ENCODE assay signal across 11 cellular contexts in the genomic region with DNA sequence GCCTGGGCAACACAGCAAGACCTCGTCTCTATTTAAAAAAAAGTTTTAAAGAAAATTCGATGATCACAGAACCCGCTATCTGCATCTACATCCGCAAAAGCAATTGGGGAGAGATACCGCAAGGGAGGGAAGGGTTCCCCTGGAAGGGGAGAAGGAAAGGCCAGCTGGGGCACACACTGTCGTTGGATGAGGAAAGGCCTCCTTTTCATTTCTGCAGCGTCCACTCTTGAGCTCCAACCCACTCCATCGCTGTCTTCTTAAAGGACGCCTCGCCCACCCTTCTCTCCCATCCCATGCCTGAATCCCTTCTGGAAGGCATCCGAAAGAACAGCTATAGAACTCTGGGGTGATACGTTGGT. TPM values are rescaled to one million over a fixed set of nuclear protein-coding genes. Genes with fewer than 3 reads are reported as not detected.
DNase-seq lines count a peak whose midpoint lies in the region; ATAC-seq, FAIRE-seq and TF ChIP-seq lines count a peak whose summit lies in the region.
"Had no signal": no experiment of that assay in that cellular context is flagged by ENCODE, and none has a peak within 500 bp of the region (broad histone marks: within the 10 kb centered on the region; RNA-seq: fewer than 3 reads in every experiment).

No MANE protein-coding gene starts in this region.

- no peak for TF ChIP-seq EP300 in H1 (IDR thresholded peaks at IDR 0.05; ENCODE audit: borderline replicate concordance in 1 of 2, low read depth in 2 of 2, low read length in 2 of 2)

- H2BK15ac ChIP-seq in H1 (ENCODE audit: low read length): peak overlapping the region; percentile 3; the same call in 1 of the 2 replicates

- peaks cover 0 to 8% (median 3%) of the 10 kb centered on the region in 11 donors for H3K9me3 Mint-ChIP-seq in naive thymus-derived CD4-positive, alpha-beta T cell
- no peaks in the 10 kb centered on the region for H3K9me3 Mint-ChIP-seq in activated CD4-positive, alpha-beta memory T cell treated with anti-CD3 and anti-CD28 coated beads, Interleukin-2, amount 10 ng/mL, durations not matched to agents 7 days and 5 days

- no peak overlapping the region for H3K56ac ChIP-seq in H1 (replicated peaks; ENCODE audit: insufficient read length, low read depth, low read length)

- peak overlapping the region; percentile 77; the same call in 1 of the 2 replicates for H2AK5ac ChIP-seq in H1 (ENCODE audit: low read depth, low read length)

- no peak overlapping the region for H3K27ac ChIP-seq in left ventricle myocardium inferior (replicated peaks)
- H3K27ac ChIP-seq in H1 (ENCODE audit: low read depth, low read length): peak overlapping the region; percentile 69
- H3K27ac ChIP-seq in naive thymus-derived CD4-positive, alpha-beta T cell (ENCODE audit: low read depth, low read length): peak overlapping the region; percentile 47

- H3K9me3 ChIP-seq in left ventricle myocardium inferior (replicated peaks) (no peaks in the 10 kb centered on the region), H1 (ENCODE audit: insufficient read depth in 2 of 2, low read depth in 1 of 2, low read length in 1 of 2) (no peaks in the 10 kb centered on the region)
- no peaks in the 10 kb centered on the region for H3K9me3 ChIP-seq in naive thymus-derived CD4-positive, alpha-beta T cell (ENCODE audit: control insufficient read depth in 2 of 3, low read length in 3 of 3)

- H3K4me3 ChIP-seq in left ventricle myocardium inferior (peak overlapping the region; percentile 76), H1 (ENCODE audit: extremely low read depth in 1 of 4, insufficient read depth in 2 of 4, low read depth in 3 of 4, low read length in 4 of 4) (peak overlapping the region; percentile 44 to 64 (median 54))
- H3K4me3 ChIP-seq in naive thymus-derived CD4-positive, alpha-beta T cell (ENCODE audit: low read length): peak overlapping the region; percentile 63

- no peak for TF ChIP-seq CTCF in left ventricle myocardium inferior (IDR thresholded peaks at IDR 0.05; ENCODE audit: borderline replicate concordance)
- no peak for TF ChIP-seq CTCF in H1 (IDR thresholded peaks at IDR 0.05; ENCODE audit: control extremely low read depth in 1 of 3, insufficient read depth in 1 of 3, low read depth in 1 of 3, low read length in 3 of 3)

- H3K23me2 ChIP-seq in H1 (ENCODE audit: low read depth, low read length): peaks cover 23% of the 10 kb centered on the region

- no peak for TF ChIP-seq POLR2A in H1 (IDR thresholded peaks at IDR 0.05; ENCODE audit: control extremely low read depth in 1 of 2, low read depth in 2 of 2, low read length in 2 of 2)

- peaks cover 10 to 27% (median 15%) of the 10 kb centered on the region in 5 donors for H3K36me3 Mint-ChIP-seq in naive thymus-derived CD4-positive, alpha-beta T cell
- peaks cover 34% of the 10 kb centered on the region for H3K36me3 Mint-ChIP-seq in activated CD4-positive, alpha-beta memory T cell treated with anti-CD3 and anti-CD28 coated beads, Interleukin-2, amount 10 ng/mL, durations not matched to agents 7 days and 5 days (ENCODE audit: low read depth)

- peak overlapping the region; percentile 0; the same call in 1 of the 2 replicates for H2BK12ac ChIP-seq in H1 (ENCODE audit: low read depth, low read length)

- H2AFZ ChIP-seq in H1 (ENCODE audit: low read length): peak overlapping the region; percentile 5; the same call in 1 of the 2 replicates

- peak overlapping the region in 6 of 9 donors; percentile 56 to 83 (median 68) for H3K27ac Mint-ChIP-seq in naive thymus-derived CD4-positive, alpha-beta T cell
- no peak overlapping the region for H3K27ac Mint-ChIP-seq in activated CD4-positive, alpha-beta memory T cell treated with anti-CD3 and anti-CD28 coated beads, Interleukin-2, amount 10 ng/mL, durations not matched to agents 7 days and 5 days

- H3K4me1 ChIP-seq in left ventricle myocardium inferior (peaks cover 35% of the 10 kb centered on the region), H1 (replicated peaks in 1 of 4; ENCODE audit: control insufficient read depth in 3 of 4, insufficient read depth in 4 of 4, low read length in 3 of 4) (peaks cover 3 to 21% (median 7%) of the 10 kb centered on the region in 4 experiments)
- peaks cover 42 to 70% of the 10 kb centered on the region in 2 donors for H3K4me1 ChIP-seq in naive thymus-derived CD4-positive, alpha-beta T cell (ENCODE audit: control insufficient read depth in 2 of 2, insufficient read depth in 2 of 2, low read length in 2 of 2)

- DNase-seq in left ventricle myocardium inferior (no peak), Right ventricle myocardium superior (no peak), H1 (ENCODE audit: low read depth in 1 of 2, low spot score in 2 of 2) (no peak), NCI-H774 (lab: John Stamatoyannopoulos, UW) (no peak), HTR-8/SVneo (ENCODE audit: insufficient read length, low spot score) (no peak)
- no peak for DNase-seq in naive thymus-derived CD4-positive, alpha-beta T cell
- DNase-seq in activated CD4-positive, alpha-beta memory T cell treated with anti-CD3 and anti-CD28 coated beads, Interleukin-2, amount 10 ng/mL, durations not matched to agents 7 days and 5 days: no peak
- DNase-seq: DND-41 had no signal

- peak overlapping the region; percentile 79 for H4K5ac ChIP-seq in H1 (ENCODE audit: insufficient read length, low read depth, low read length)

- peaks cover 39% of the 10 kb centered on the region for H3K27me3 ChIP-seq in left ventricle myocardium inferior (ENCODE audit: low read depth)
- H3K27me3 ChIP-seq in H1 (replicated peaks in 1 of 4; ENCODE audit: control insufficient read depth in 3 of 4, extremely low read depth in 1 of 4, insufficient read depth in 3 of 4, low read length in 3 of 4): peaks cover 0 to 9% (median 3%) of the 10 kb centered on the region in 4 experiments; a peak in 4 of 7 replicates
- H3K27me3 ChIP-seq in naive thymus-derived CD4-positive, alpha-beta T cell (ENCODE audit: control insufficient read depth in 2 of 2, insufficient read depth in 2 of 2, low read length in 2 of 2): peaks cover 0 to 22% of the 10 kb centered on the region in 2 donors

- H3K4ac ChIP-seq in H1 (replicated peaks; ENCODE audit: insufficient read length, low read depth, low read length): no peak overlapping the region

- peak overlapping the region; percentile 94 for H2BK5ac ChIP-seq in H1 (ENCODE audit: low read depth, low read length)

- intact Hi-C loops in left ventricle myocardium inferior (cut with micrococcal nuclease) (no loop called here), Right ventricle myocardium superior (cut with DNase I) (no loop called here)
- intact Hi-C loops in naive thymus-derived CD4-positive, alpha-beta T cell (cut with micrococcal nuclease): loop anchor here (1.0 to 2.0 kb wide), 2 partner anchors 11 to 26 kb away; a partner anchor contains a TSS

- peak overlapping the region; percentile 8 to 75 (median 69) for H3K9ac ChIP-seq in H1 (replicated peaks in 1 of 4; ENCODE audit: extremely low read depth in 1 of 4, low read depth in 3 of 4, low read length in 3 of 4)

- peaks cover 34 to 65% (median 49%) of the 10 kb centered on the region in 7 donors for H3K4me1 Mint-ChIP-seq in naive thymus-derived CD4-positive, alpha-beta T cell
- peaks cover 46% of the 10 kb centered on the region for H3K4me1 Mint-ChIP-seq in activated CD4-positive, alpha-beta memory T cell treated with anti-CD3 and anti-CD28 coated beads, Interleukin-2, amount 10 ng/mL, durations not matched to agents 7 days and 5 days

- H3K36me3 ChIP-seq in left ventricle myocardium inferior (peaks cover 27% of the 10 kb centered on the region), H1 (ENCODE audit: control insufficient read depth in 2 of 4, insufficient read depth in 4 of 4, low read length in 3 of 4) (peaks cover 5 to 21% (median 9%) of the 10 kb centered on the region in 4 experiments; a peak in 6 of 8 replicates)
- H3K36me3 ChIP-seq in naive thymus-derived CD4-positive, alpha-beta T cell (ENCODE audit: control insufficient read depth in 2 of 3, insufficient read depth in 3 of 3, low read length in 3 of 3): peaks cover 0 to 8% (median 6%) of the 10 kb centered on the region in 3 experiments

- H3K14ac ChIP-seq in H1 (ENCODE audit: insufficient read length): no peak overlapping the region

- TF ChIP-seq RAD21 in H1 (IDR thresholded peaks at IDR 0.05 in 1 of 2, conservative IDR thresholded peaks at IDR 0.05 in 1 of 2; ENCODE audit: low read depth in 2 of 2, low read length in 2 of 2): no peak

- no peak overlapping the region for H2BK20ac ChIP-seq in H1 (ENCODE audit: low read length)

- no peaks in the 10 kb centered on the region; a peak in 1 of 4 replicates for H3K79me2 ChIP-seq in H1 (ENCODE audit: control insufficient read depth in 1 of 2, insufficient read depth in 2 of 2, low read length in 2 of 2)

- H3K4me2 ChIP-seq in H1 (ENCODE audit: insufficient read depth in 1 of 2, low read depth in 2 of 2, low read length in 2 of 2): peak overlapping the region; percentile 72

- CTCF ChIA-PET in H1 (lab: Charles Lee; ENCODE audit: partially characterized antibody): interaction anchor here (0.9 to 1.9 kb wide), 10 partner anchors 9 to 145 kb away, joined by 3 to 7 read pairs (median 3); no protein-coding TSS in a partner anchor
- CTCF ChIA-PET in naive thymus-derived CD4-positive, alpha-beta T cell (lab: Charles Lee): interaction anchor here (1.6 kb wide), 1 partner anchor 11 kb away, joined by 6 read pairs; a partner anchor contains a TSS
- CTCF ChIA-PET in activated CD4-positive, alpha-beta memory T cell treated with anti-CD3 and anti-CD28 coated beads, Interleukin-2, amount 10 ng/mL, durations not matched to agents 7 days and 5 days (lab: Charles Lee): interaction anchor here (0.6 to 1.2 kb wide), 2 partner anchors 25 to 149 kb away, joined by 3 read pairs; no protein-coding TSS in a partner anchor

- WGBS in H1 (ENCODE audit: extremely low coverage in 1 of 2, insufficient coverage in 1 of 2, insufficient read length in 1 of 2, insufficient replicate concordance in 2 of 2, low coverage in 1 of 2, low lambda C conversion rate in 2 of 2, missing lambda C conversion rate in 1 of 2), 2 experiments: 55% methylated on average over 12 of the region's 12 CpGs; no CpG with 5 or more reads in 1 of the 2 experiments

- peaks cover 4 to 13% (median 11%) of the 10 kb centered on the region in 5 donors for H3K27me3 Mint-ChIP-seq in naive thymus-derived CD4-positive, alpha-beta T cell
- H3K27me3 Mint-ChIP-seq in activated CD4-positive, alpha-beta memory T cell treated with anti-CD3 and anti-CD28 coated beads, Interleukin-2, amount 10 ng/mL, durations not matched to agents 7 days and 5 days: peaks cover 13% of the 10 kb centered on the region

- POLR2A ChIA-PET in H1 (lab: Charles Lee; ENCODE audit: partially characterized antibody): interaction anchor here (0.5 to 4.5 kb wide), 15 partner anchors 8 to 218 kb away, joined by 3 to 96 read pairs (median 4); a partner anchor contains a TSS
- POLR2A ChIA-PET in naive thymus-derived CD4-positive, alpha-beta T cell (lab: Charles Lee): interaction anchor here (4.3 kb wide), 1 partner anchor 12 kb away, joined by 66 read pairs; a partner anchor contains a TSS
- POLR2A ChIA-PET in activated CD4-positive, alpha-beta memory T cell treated with anti-CD3 and anti-CD28 coated beads, Interleukin-2, amount 10 ng/mL, durations not matched to agents 7 days and 5 days (lab: Charles Lee): interaction anchor here (0.9 to 1.9 kb wide), 2 partner anchors 11 to 25 kb away, joined by 3 to 12 read pairs; a partner anchor contains a TSS

- peak overlapping the region; percentile 9 for H3K18ac ChIP-seq in H1 (ENCODE audit: extremely low read depth, low read length)

- no peaks in the 10 kb centered on the region for H3K79me1 ChIP-seq in H1 (ENCODE audit: low read depth, low read length)

- no peak overlapping the region for H4K91ac ChIP-seq in H1 (replicated peaks; ENCODE audit: insufficient read length, low read length)

- no peak overlapping the region for H3K23ac ChIP-seq in H1 (ENCODE audit: insufficient read length)

- H3K4me3 Mint-ChIP-seq in naive thymus-derived CD4-positive, alpha-beta T cell: no peak overlapping the region
- H3K4me3 Mint-ChIP-seq in activated CD4-positive, alpha-beta memory T cell treated with anti-CD3 and anti-CD28 coated beads, Interleukin-2, amount 10 ng/mL, durations not matched to agents 7 days and 5 days: no peak overlapping the region

- no peak for ATAC-seq in Right ventricle myocardium superior (ENCODE audit: poor library complexity)
- ATAC-seq in naive thymus-derived CD4-positive, alpha-beta T cell: peak; percentile 1
- no peak for ATAC-seq in GM18520 (IDR thresholded peaks at IDR 0.05; ENCODE audit: unreplicated experiment)

- peaks cover 1 to 5% of the 10 kb centered on the region in 2 experiments for H4K20me1 ChIP-seq in H1 (replicated peaks in 1 of 2; ENCODE audit: control insufficient read depth in 1 of 2, insufficient read depth in 2 of 2, low read length in 2 of 2)

- H2BK120ac ChIP-seq in H1 (replicated peaks; ENCODE audit: low read depth, low read length): no peak overlapping the region

- H4K8ac ChIP-seq in H1 (ENCODE audit: extremely low read depth, insufficient read depth, low read length): peak overlapping the region; percentile 78; the same call in 1 of the 2 replicates

- FAIRE-seq in H1 (lab: Jason Lieb, UNC) (no peak), HTR-8/SVneo (lab: Jason Lieb, UNC) (no peak)

RNA-seq across cellular contexts. Expression of a gene that starts 3.2 kb away (rescaled TPM):
- total RNA-seq in left ventricle myocardium inferior (not detected), Right ventricle myocardium superior (not detected)
- total RNA-seq in H1 (2021; fragmentation: NEBNext Ultra II Directional; extraction: Animal tissue kit (Norgen Biotek cat#: 25700)): 10.6 and 12.4 TPM in 2 replicates
- 6.1 and 14.0 TPM in 2 replicates for polyA plus RNA-seq in H1 (2011; rRNA removed)
- polyA plus RNA-seq in H1 (2011; cell fraction: cytosol; rRNA removed): 8.1 TPM
- polyA plus RNA-seq in H1 (2011; cell fraction: nucleus; rRNA removed): 50.1 TPM
- 8.6 to 16.1 TPM (median 13.9 TPM) in 4 replicates for polyA plus RNA-seq in H1 (2012, experiment 1 of 2)
- polyA plus RNA-seq in H1 (2012, experiment 2 of 2): 7.2 TPM
- 11.2 TPM for polyA plus RNA-seq in H1 (2013, experiment 1 of 2)
- polyA plus RNA-seq in H1 (2013, experiment 2 of 2): 8.9 TPM
- polyA minus RNA-seq in H1 (2011; rRNA and poly(A)+ RNA removed): 5.0 and 6.9 TPM in 2 replicates
- 8.4 TPM for polyA minus RNA-seq in H1 (2011; cell fraction: cytosol; rRNA and poly(A)+ RNA removed)
- polyA minus RNA-seq in H1 (2011; cell fraction: nucleus; rRNA and poly(A)+ RNA removed): 17.3 TPM
- 1 to 10 TPM in 2 of 5 experiments, not detected in 3; 1.6 to 2.4 TPM for total RNA-seq in naive thymus-derived CD4-positive, alpha-beta T cell
- polyA plus RNA-seq in naive thymus-derived CD4-positive, alpha-beta T cell: under 1 TPM in 1 of 2 donors, not detected in 1; 0.05 TPM
- total RNA-seq in activated CD4-positive, alpha-beta memory T cell treated with anti-CD3 and anti-CD28 coated beads, Interleukin-2, amount 10 ng/mL, durations not matched to agents 7 days and 5 days: not detected
- total RNA-seq: dermis microvascular lymphatic vessel endothelial cell, LHCN-M2 had no signal

RNA-seq across cellular contexts. Expression of a gene that starts 11.1 kb away (rescaled TPM):
- total RNA-seq in left ventricle myocardium inferior (96.0 TPM), Right ventricle myocardium superior (115 TPM)
- 70.1 and 70.5 TPM in 2 replicates for total RNA-seq in H1 (2021; fragmentation: NEBNext Ultra II Directional; extraction: Animal tissue kit (Norgen Biotek cat#: 25700))
- 74.2 and 122 TPM in 2 replicates for polyA plus RNA-seq in H1 (2011; rRNA removed)
- 18.3 TPM for polyA plus RNA-seq in H1 (2011; cell fraction: cytosol; rRNA removed)
- 43.4 TPM for polyA plus RNA-seq in H1 (2011; cell fraction: nucleus; rRNA removed)
- 31.7 to 71.5 TPM (median 58.5 TPM) in 4 replicates for polyA plus RNA-seq in H1 (2012, experiment 1 of 2)
- polyA plus RNA-seq in H1 (2012, experiment 2 of 2): 49.1 TPM
- 138 TPM for polyA plus RNA-seq in H1 (2013, experiment 1 of 2)
- polyA plus RNA-seq in H1 (2013, experiment 2 of 2): 150 TPM
- 13.8 and 14.5 TPM in 2 replicates for polyA minus RNA-seq in H1 (2011; rRNA and poly(A)+ RNA removed)
- 26.3 TPM for polyA minus RNA-seq in H1 (2011; cell fraction: cytosol; rRNA and poly(A)+ RNA removed)
- polyA minus RNA-seq in H1 (2011; cell fraction: nucleus; rRNA and poly(A)+ RNA removed): 21.6 TPM
- total RNA-seq in naive thymus-derived CD4-positive, alpha-beta T cell: 100 to 1,000 TPM in 3 of 5 experiments, 10 to 100 TPM in 2; 51.5 to 524 (median 116) TPM
- polyA plus RNA-seq in naive thymus-derived CD4-positive, alpha-beta T cell: 10 to 100 TPM; 60.6 to 61.3 TPM
- 100 to 1,000 TPM; 109 TPM for total RNA-seq in activated CD4-positive, alpha-beta memory T cell treated with anti-CD3 and anti-CD28 coated beads, Interleukin-2, amount 10 ng/mL, durations not matched to agents 7 days and 5 days

RNA-seq across cellular contexts. Expression of a gene that starts 30.3 kb away (rescaled TPM):
- not detected for total RNA-seq in left ventricle myocardium inferior
- not detected for total RNA-seq in Right ventricle myocardium superior
- total RNA-seq in H1 (2021; fragmentation: NEBNext Ultra II Directional; extraction: Animal tissue kit (Norgen Biotek cat#: 25700)): 28.9 and 29.9 TPM in 2 replicates
- 69.8 and 127 TPM in 2 replicates for polyA plus RNA-seq in H1 (2011; rRNA removed)
- 64.4 TPM for polyA plus RNA-seq in H1 (2011; cell fraction: cytosol; rRNA removed)
- polyA plus RNA-seq in H1 (2011; cell fraction: nucleus; rRNA removed): 75.4 TPM
- 33.4 to 44.9 TPM (median 40.2 TPM) in 4 replicates for polyA plus RNA-seq in H1 (2012, experiment 1 of 2)
- polyA plus RNA-seq in H1 (2012, experiment 2 of 2): 33.0 TPM
- polyA plus RNA-seq in H1 (2013, experiment 1 of 2): 43.8 TPM
- 49.1 TPM for polyA plus RNA-seq in H1 (2013, experiment 2 of 2)
- polyA minus RNA-seq in H1 (2011; rRNA and poly(A)+ RNA removed): 16.4 and 25.3 TPM in 2 replicates
- polyA minus RNA-seq in H1 (2011; cell fraction: cytosol; rRNA and poly(A)+ RNA removed): 32.9 TPM
- 19.4 TPM for polyA minus RNA-seq in H1 (2011; cell fraction: nucleus; rRNA and poly(A)+ RNA removed)
- not detected for total RNA-seq in naive thymus-derived CD4-positive, alpha-beta T cell
- not detected for polyA plus RNA-seq in naive thymus-derived CD4-positive, alpha-beta T cell
- total RNA-seq in activated CD4-positive, alpha-beta memory T cell treated with anti-CD3 and anti-CD28 coated beads, Interleukin-2, amount 10 ng/mL, durations not matched to agents 7 days and 5 days: not detected
- total RNA-seq: dermis microvascular lymphatic vessel endothelial cell had no signal

RNA-seq across cellular contexts. Expression of a gene that starts 54.7 kb away (rescaled TPM):
- total RNA-seq in left ventricle myocardium inferior (0.22 TPM), Right ventricle myocardium superior (0.22 TPM)
- 1.8 and 1.9 TPM in 2 replicates for total RNA-seq in H1 (2021; fragmentation: NEBNext Ultra II Directional; extraction: Animal tissue kit (Norgen Biotek cat#: 25700))
- 1.0 and 2.5 TPM in 2 replicates for polyA plus RNA-seq in H1 (2011; rRNA removed)
- polyA plus RNA-seq in H1 (2011; cell fraction: cytosol; rRNA removed): 2.1 TPM
- polyA plus RNA-seq in H1 (2011; cell fraction: nucleus; rRNA removed): 2.9 TPM
- 0.69 to 1.5 TPM (median 1.1 TPM) in 4 replicates for polyA plus RNA-seq in H1 (2012, experiment 1 of 2)
- 0.89 TPM for polyA plus RNA-seq in H1 (2012, experiment 2 of 2)
- 1.8 TPM for polyA plus RNA-seq in H1 (2013, experiment 1 of 2)
- 1.7 TPM for polyA plus RNA-seq in H1 (2013, experiment 2 of 2)
- polyA minus RNA-seq in H1 (2011; rRNA and poly(A)+ RNA removed): 2.8 and 5.0 TPM in 2 replicates
- 2.3 TPM for polyA minus RNA-seq in H1 (2011; cell fraction: cytosol; rRNA and poly(A)+ RNA removed)
- 3.6 TPM for polyA minus RNA-seq in H1 (2011; cell fraction: nucleus; rRNA and poly(A)+ RNA removed)
- total RNA-seq in naive thymus-derived CD4-positive, alpha-beta T cell: 10 to 100 TPM in 1 of 5 experiments, 1 to 10 TPM in 1, under 1 TPM in 1, not detected in 2; 0.14 to 16.1 (median 1.8) TPM
- not detected for polyA plus RNA-seq in naive thymus-derived CD4-positive, alpha-beta T cell
- under 1 TPM in 1 of 2 experiments, not detected in 1; 0.08 TPM for total RNA-seq in activated CD4-positive, alpha-beta memory T cell treated with anti-CD3 and anti-CD28 coated beads, Interleukin-2, amount 10 ng/mL, durations not matched to agents 7 days and 5 days
- total RNA-seq: LHCN-M2 had no signal

Comparison
In these comparisons a context has a peak if more than half of its experiments do, and no peak if none do; other contexts are left out.
1. RNA of a gene that starts 30.3 kb away (total RNA-seq): 28.9 to 29.9 TPM in H1; not detected in left ventricle myocardium inferior (single experiment), not detected in Right ventricle myocardium superior (single experiment), not detected in naive thymus-derived CD4-positive, alpha-beta T cell and not detected in activated CD4-positive, alpha-beta memory T cell treated with anti-CD3 and anti-CD28 coated beads, Interleukin-2, amount 10 ng/mL, durations not matched to agents 7 days and 5 days; every median in the first group is over 10 times any median in the second.
2. intact Hi-C loops: an anchor here in naive thymus-derived CD4-positive, alpha-beta T cell (1.0 to 2.0 kb wide); none called in left ventricle myocardium inferior and Right ventricle myocardium superior.
3. Peak in every context shown above with its lines, with median percentiles within 50 percentile points of each other: H3K4me3 ChIP-seq.